Comparison of ENCODE assay signal across 8 cellular contexts in genomic region chr12:12736759-12737676, GRCh38. TPM values are rescaled to one million over a fixed set of nuclear protein-coding genes. Genes with fewer than 3 reads are reported as not detected.
DNase-seq lines count a peak whose midpoint lies in the region; ATAC-seq and TF ChIP-seq lines count a peak whose summit lies in the region.

No MANE protein-coding gene starts in this region.

- TF ChIP-seq CTCF in fibroblast of lung (conservative IDR thresholded peaks at IDR 0.05 in 1 of 2, IDR thresholded peaks at IDR 0.05 in 1 of 2; ENCODE audit: low read depth in 1 of 2, low read length in 2 of 2) = peak; percentile 44 to 55

- peaks cover 30% of the 10 kb centered on the region for H3K79me2 ChIP-seq in fibroblast of lung (ENCODE audit: control insufficient read depth, insufficient read depth, low read length)

- H4K20me1 ChIP-seq in fibroblast of lung (ENCODE audit: control insufficient read depth, extremely low read depth, insufficient read depth, low read length) = no peaks in the 10 kb centered on the region

- H3K9ac ChIP-seq in fibroblast of lung (ENCODE audit: insufficient read depth, low read length) = no peak overlapping the region

- H3K4me1 ChIP-seq in fibroblast of lung (ENCODE audit: control insufficient read depth, extremely low read depth, insufficient read depth, low read length) (peaks cover 19% of the 10 kb centered on the region), neuron (ENCODE audit: insufficient read depth, low read length) (peaks cover 24% of the 10 kb centered on the region)

- H2AFZ ChIP-seq in fibroblast of lung (ENCODE audit: low read length) (peak overlapping the region; percentile 51), neuron (ENCODE audit: low read depth, low read length) (peak overlapping the region; percentile 65)

- peak; percentile 78 for ATAC-seq in HG02610 (IDR thresholded peaks at IDR 0.05; ENCODE audit: unreplicated experiment)

- H3K27me3 ChIP-seq in fibroblast of lung (ENCODE audit: control insufficient read depth, insufficient read depth, low read length) = no peaks in the 10 kb centered on the region
- no peaks in the 10 kb centered on the region for H3K27me3 ChIP-seq in neuron (ENCODE audit: insufficient read depth, low read length)

- no peaks in the 10 kb centered on the region for H3K9me3 ChIP-seq in fibroblast of lung (ENCODE audit: control insufficient read depth, insufficient read depth, low read depth, low read length)
- H3K9me3 ChIP-seq in neuron (ENCODE audit: low read length) = no peaks in the 10 kb centered on the region

- DNase-seq in activated naive CD4-positive, alpha-beta T cell treated with Interleukin-2 at 50 U/mL for 16 hours = peak; percentile 51
- no peak for DNase-seq in activated naive CD4-positive, alpha-beta T cell (lab: John Stamatoyannopoulos, UW)
- peak; percentile 55 for DNase-seq in NCI-H146 (lab: John Stamatoyannopoulos, UW)
- DNase-seq in activated CD8-positive, alpha-beta memory T cell treated with anti-CD3 and anti-CD28 coated beads, Interleukin-2, amount 50 U/mL, for 4 hours = peak; percentile 28
- DNase-seq in fibroblast of lung (ENCODE audit: low read depth in 2 of 2) = peak; percentile 69 to 91
- no peak for DNase-seq in amniotic stem cell (lab: John Stamatoyannopoulos, UW)

- no peaks in the 10 kb centered on the region for H3K36me3 ChIP-seq in fibroblast of lung (ENCODE audit: control insufficient read depth, insufficient read depth, low read length)
- H3K36me3 ChIP-seq in neuron (ENCODE audit: insufficient read depth, low read length) = no peaks in the 10 kb centered on the region

- H3K27ac ChIP-seq in fibroblast of lung (ENCODE audit: insufficient read depth, low read length) = peak overlapping the region; percentile 62

- peak overlapping the region; percentile 67 for H3K4me2 ChIP-seq in fibroblast of lung (ENCODE audit: extremely low read depth, insufficient read depth, low read length)

- H3K4me3 ChIP-seq in fibroblast of lung (replicated peaks in 1 of 4; ENCODE audit: control extremely low read depth in 1 of 4, insufficient read depth in 1 of 4, low read depth in 3 of 4, low read length in 4 of 4) (peak overlapping the region in 2 of 4 experiments; percentile 3 to 27), neuron (ENCODE audit: low read length) (no peak overlapping the region)

RNA-seq across cellular contexts. Expression of gene CDKN1B, which starts 19.9 kb away (rescaled TPM):
- total RNA-seq in fibroblast of lung = 50.9 and 58.0 TPM in 2 replicates
- polyA plus RNA-seq in fibroblast of lung = 12.6 and 21.4 TPM in 2 replicates
- 16.7 and 28.0 TPM in 2 replicates for polyA plus RNA-seq in fibroblast of lung (2012)
- polyA minus RNA-seq in fibroblast of lung (ENCODE audit: low replicate concordance) = 0.89 and 2.8 TPM in 2 replicates

RNA-seq across cellular contexts. Expression of gene GPR19, which starts 41.0 kb away (rescaled TPM):
- not detected in 2 replicates for total RNA-seq in fibroblast of lung
- polyA plus RNA-seq in fibroblast of lung = 0.24 and 0.35 TPM in 2 replicates
- polyA plus RNA-seq in fibroblast of lung (2012) = 0.20 and 0.36 TPM in 2 replicates
- not detected in 2 replicates for polyA minus RNA-seq in fibroblast of lung (ENCODE audit: low replicate concordance)

RNA-seq across cellular contexts. Expression of gene APOLD1, which starts 48.4 kb away (rescaled TPM):
- total RNA-seq in fibroblast of lung = 1.5 and 3.1 TPM in 2 replicates
- polyA plus RNA-seq in fibroblast of lung = 2.7 and 3.2 TPM in 2 replicates
- 2.2 and 2.3 TPM in 2 replicates for polyA plus RNA-seq in fibroblast of lung (2012)
- polyA minus RNA-seq in fibroblast of lung (ENCODE audit: low replicate concordance) = 1.6 and 2.0 TPM in 2 replicates

Comparison
In these comparisons a context has a peak if more than half of its experiments do, and no peak if none do; other contexts are left out.
1. DNase-seq: peak in activated naive CD4-positive, alpha-beta T cell treated with Interleukin-2 at 50 U/mL for 16 hours (single experiment), NCI-H146 (single experiment), activated CD8-positive, alpha-beta memory T cell treated with anti-CD3 and anti-CD28 coated beads, Interleukin-2, amount 50 U/mL, for 4 hours (single experiment) and fibroblast of lung (2 of 2); none in activated naive CD4-positive, alpha-beta T cell (0 of 4) and amniotic stem cell (single experiment).